Comparison of ENCODE assay signal across 18 cellular contexts in genomic region chr2:127187081-127187775, GRCh38. TPM values are rescaled to one million over a fixed set of nuclear protein-coding genes. Genes with fewer than 3 reads are reported as not detected.
DNase-seq lines count a peak whose midpoint lies in the region; ATAC-seq and TF ChIP-seq lines count a peak whose summit lies in the region.
"Had no signal": no experiment of that assay in that cellular context is flagged by ENCODE, and none has a peak within 500 bp of the region (broad histone marks: within the 10 kb centered on the region; RNA-seq: fewer than 3 reads in every experiment).

No MANE protein-coding gene starts in this region.

- ATAC-seq in GM23338, result peak; percentile 11; the same call in 1 of the 3 replicates

- H3K9me3 ChIP-seq in HUES48 (ENCODE audit: control insufficient read depth, insufficient read depth, low read length), result no peaks in the 10 kb centered on the region

- H3K4me2 ChIP-seq in GM23338, result peak overlapping the region; percentile 63

- H3K9ac ChIP-seq in HUES48 (ENCODE audit: low read depth, low read length), result no peak overlapping the region

- H3K79me2 ChIP-seq in GM23338 (replicated peaks; ENCODE audit: insufficient read depth), result no peaks in the 10 kb centered on the region

- H3K9me3 Mint-ChIP-seq in GM23338, result peaks cover 5% of the 10 kb centered on the region
- no peaks in the 10 kb centered on the region for H3K9me3 Mint-ChIP-seq in osteocyte (ENCODE audit: unreplicated experiment)

- H3K36me3 ChIP-seq in GM23338 (ENCODE audit: insufficient read depth), result no peaks in the 10 kb centered on the region; the same call in 1 of the 2 replicates
- no peaks in the 10 kb centered on the region for H3K36me3 ChIP-seq in HUES48 (ENCODE audit: control insufficient read depth, insufficient read depth, low read length)

- TF ChIP-seq CTCF in GM23338 (conservative IDR thresholded peaks at IDR 0.05; ENCODE audit: low read depth in 2 of 2), result no peak
- no peak for TF ChIP-seq CTCF in coronary artery (IDR thresholded peaks at IDR 0.05)
- no peak for TF ChIP-seq CTCF in osteocyte (IDR thresholded peaks at IDR 0.05)

- H3K27me3 ChIP-seq in GM23338 (ENCODE audit: insufficient read depth) (no peaks in the 10 kb centered on the region), HUES48 (ENCODE audit: control insufficient read depth, insufficient read depth, low read length) (no peaks in the 10 kb centered on the region)

- H3K4me1 ChIP-seq in GM23338 (ENCODE audit: insufficient read depth) (peaks cover 27% of the 10 kb centered on the region), HUES48 (ENCODE audit: control insufficient read depth, insufficient read depth, low read length) (peaks cover 21% of the 10 kb centered on the region)

- peak overlapping the region; percentile 60; the same call in 1 of the 2 replicates for H2AFZ ChIP-seq in GM23338

- H3K36me3 Mint-ChIP-seq in GM23338 (ENCODE audit: low read depth), result peaks cover 17% of the 10 kb centered on the region
- peaks cover 48% of the 10 kb centered on the region for H3K36me3 Mint-ChIP-seq in osteocyte (ENCODE audit: unreplicated experiment)

- H3F3A ChIP-seq in GM23338 (replicated peaks; ENCODE audit: low read depth), result no peaks in the 10 kb centered on the region

- H3K27me3 Mint-ChIP-seq in GM23338 (ENCODE audit: insufficient read depth, low read depth, poor library complexity), result peaks cover 10% of the 10 kb centered on the region
- H3K27me3 Mint-ChIP-seq in osteocyte (ENCODE audit: unreplicated experiment), result no peaks in the 10 kb centered on the region

- no peak overlapping the region for H3K27ac Mint-ChIP-seq in GM23338
- H3K27ac Mint-ChIP-seq in osteocyte (ENCODE audit: unreplicated experiment), result no peak overlapping the region
- H3K27ac Mint-ChIP-seq: HFFc6 had no signal

- H3K9me2 ChIP-seq in GM23338 (ENCODE audit: insufficient read depth), result no peaks in the 10 kb centered on the region

- H3K4me3 ChIP-seq in GM23338 (no peak overlapping the region), HUES48 (ENCODE audit: low read depth, low read length) (no peak overlapping the region), coronary artery (no peak overlapping the region)

- no peak for DNase-seq in GM23338 (ENCODE audit: low spot score)
- peak; percentile 49 for DNase-seq in coronary artery (ENCODE audit: low spot score)
- DNase-seq in osteocyte (ENCODE audit: extremely low spot score, unreplicated experiment), result peak; percentile 60
- no peak for DNase-seq in SKM-1 (lab: John Stamatoyannopoulos, UW; ENCODE audit: unreplicated experiment)
- no peak for DNase-seq in stimulated activated CD4-positive, alpha-beta T cell treated with anti-CD3 and anti-CD28 coated beads, Interleukin-4, amount 100 ng/mL, for 24 hours
- DNase-seq in mucosa of gallbladder (ENCODE audit: low spot score), result no peak
- DNase-seq in HPDE6-E6E7 (ENCODE audit: extremely low spot score), result no peak
- DNase-seq: DMS 273 treated with DMSO at 0.1 percent for 48 hours, GOT3, HFFc6, NCI-H1417, NCI-H187 treated with DMSO at 0.1 percent for 48 hours, NCI-H526 treated with DMSO at 0.1 percent for 48 hours, OCI-M1, RPMI8226, SIG-M5 had no signal

- H3K4me1 Mint-ChIP-seq in GM23338 (peaks cover 44% of the 10 kb centered on the region), osteocyte (ENCODE audit: unreplicated experiment) (peaks cover 6% of the 10 kb centered on the region)

- no peak overlapping the region for H3K27ac ChIP-seq in GM23338 (ENCODE audit: low read depth)
- peak overlapping the region; percentile 27 for H3K27ac ChIP-seq in HUES48 (ENCODE audit: low read depth, low read length)
- H3K27ac ChIP-seq in coronary artery, result no peak overlapping the region
- H3K27ac ChIP-seq: C4-2B had no signal

- H3K4me3 Mint-ChIP-seq in GM23338, result peak overlapping the region; percentile 4; the same call in 1 of the 3 replicates
- no peak overlapping the region for H3K4me3 Mint-ChIP-seq in osteocyte (ENCODE audit: unreplicated experiment)
- H3K4me3 Mint-ChIP-seq: HFFc6 had no signal

- no peaks in the 10 kb centered on the region for H4K20me1 ChIP-seq in GM23338 (replicated peaks; ENCODE audit: insufficient read depth)

TF ChIP-seq in GM23338, 12 proteins besides CTCF, POLR2A, EP300 and RAD21:
- TF ChIP-seq NANOG (IDR thresholded peaks at IDR 0.05; ENCODE audit: borderline replicate concordance) (no peak), ETS1 (IDR thresholded peaks at IDR 0.05) (no peak), ZNF331 (CRISPR knock-in tag; IDR thresholded peaks at IDR 0.05; ENCODE audit: low read depth) (no peak), JUNB (IDR thresholded peaks at IDR 0.05; ENCODE audit: unreplicated experiment) (no peak), EZH2 (IDR thresholded peaks at IDR 0.05; ENCODE audit: low read depth, unreplicated experiment) (no peak), ZNF114 (CRISPR knock-in tag; IDR thresholded peaks at IDR 0.05) (no peak), EZH2phosphoT487 (IDR thresholded peaks at IDR 0.05; ENCODE audit: unreplicated experiment) (no peak), CREB1 (CRISPR knock-in tag; IDR thresholded peaks at IDR 0.05; ENCODE audit: low read depth) (no peak), ZNF462 (CRISPR knock-in tag; IDR thresholded peaks at IDR 0.05) (no peak), STAT1 (IDR thresholded peaks at IDR 0.05; ENCODE audit: unreplicated experiment) (no peak), POLR2AphosphoS5 (IDR thresholded peaks at IDR 0.05; ENCODE audit: low read depth) (no peak)
TF ChIP-seq in GM23338: peak in this region for 0.

RNA-seq across cellular contexts. Expression of gene CYP27C1, which starts 32.9 kb away (rescaled TPM):
- total RNA-seq in GM23338 (2014; rRNA removed; shearing (Covaris generic)), result 2.9 and 3.0 TPM in 2 replicates
- 1.1 and 1.8 TPM in 2 replicates for polyA plus RNA-seq in GM23338 (2016; fragmentation: Nextera tagmentation; extraction: Ambion mirVana)
- 21.9 and 24.9 TPM in 2 replicates for total RNA-seq in osteocyte
- 0.26 TPM for total RNA-seq in mucosa of gallbladder

Comparison
In these comparisons a context has a peak if more than half of its experiments do, and no peak if none do; other contexts are left out.
1. DNase-seq: peak in coronary artery (single experiment) and osteocyte (single experiment); none in GM23338 (single experiment), SKM-1 (single experiment), stimulated activated CD4-positive, alpha-beta T cell treated with anti-CD3 and anti-CD28 coated beads, Interleukin-4, amount 100 ng/mL, for 24 hours (single experiment), mucosa of gallbladder (single experiment) and HPDE6-E6E7 (single experiment).